Comparison of ENCODE assay signal across 9 cellular contexts in the genomic region with DNA sequence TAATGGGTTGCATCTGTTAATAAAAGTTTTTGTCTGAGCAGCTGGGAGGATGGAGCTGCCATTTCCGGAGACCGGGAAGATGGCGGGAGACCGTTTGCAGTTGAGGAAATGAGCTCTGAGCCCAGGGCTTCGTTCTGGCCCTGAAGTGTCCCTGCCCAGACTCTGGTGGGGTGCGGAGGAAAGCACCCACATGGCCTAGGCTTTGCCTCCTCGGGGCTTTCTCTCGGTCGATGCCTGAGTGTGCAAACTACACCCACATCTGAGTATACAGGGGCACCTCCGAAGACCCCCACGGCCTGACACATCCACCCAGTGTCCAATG. TPM values are rescaled to one million over a fixed set of nuclear protein-coding genes. Genes with fewer than 3 reads are reported as not detected.
DNase-seq lines count a peak whose midpoint lies in the region; ATAC-seq and TF ChIP-seq lines count a peak whose summit lies in the region.
"Had no signal": no experiment of that assay in that cellular context is flagged by ENCODE, and none has a peak within 500 bp of the region (broad histone marks: within the 10 kb centered on the region; RNA-seq: fewer than 3 reads in every experiment).

No MANE protein-coding gene starts in this region.

- no peak for ATAC-seq in HCT116
- no peak for ATAC-seq in GM19328 (IDR thresholded peaks at IDR 0.05; ENCODE audit: unreplicated experiment)

- no peak for TF ChIP-seq CTCF in HCT116 (IDR thresholded peaks at IDR 0.05 in 2 of 3, conservative IDR thresholded peaks at IDR 0.05 in 1 of 3; ENCODE audit: borderline replicate concordance in 1 of 3, insufficient read depth in 1 of 3, low read depth in 2 of 3, low read length in 2 of 3)
- TF ChIP-seq CTCF in WI38 (IDR thresholded peaks at IDR 0.05; ENCODE audit: low read depth, low read length) = no peak
- TF ChIP-seq CTCF in hepatocyte (IDR thresholded peaks at IDR 0.05; ENCODE audit: poor library complexity) = no peak

- H3K4me3 ChIP-seq in HCT116 (replicated peaks in 1 of 2; ENCODE audit: low read depth in 1 of 2, low read length in 2 of 2) (peak overlapping the region in 1 of 2 experiments; percentile 55; a peak in 2 of 4 replicates), WI38 (ENCODE audit: low read depth, low read length) (peak overlapping the region; percentile 50), hepatocyte (no peak overlapping the region)

- peak overlapping the region; percentile 73 for H3K9ac ChIP-seq in HCT116 (ENCODE audit: low read length)

- BruUV-seq in HCT116 (replicated peaks; lab: Mats Ljungman, UMichigan) = no TSS peak

- DNase-seq in EL (peak; percentile 37), HCT116 (ENCODE audit: low read depth, low spot score) (no peak), hepatocyte (ENCODE audit: low spot score) (no peak), substantia nigra (lab: John Stamatoyannopoulos, UW) (no peak), cerebellum (ENCODE audit: low spot score) (no peak), NCI-H1417 (lab: John Stamatoyannopoulos, UW) (no peak)

- H3K79me2 ChIP-seq in HCT116 (ENCODE audit: insufficient read depth, low read length) (no peaks in the 10 kb centered on the region), hepatocyte (peaks cover under 1% of the 10 kb centered on the region)

- no peak overlapping the region for H2AFZ ChIP-seq in HCT116 (ENCODE audit: low read depth, low read length, poor library complexity, severe bottlenecking)
- peak overlapping the region; percentile 50 for H2AFZ ChIP-seq in hepatocyte

- intact Hi-C loops in HCT116 (cut with micrococcal nuclease) = no loop called here

- CTCF ChIA-PET in HCT116 (lab: Charles Lee) = interaction anchor here (1.1 to 3.1 kb wide), 9 partner anchors 9 to 264 kb away, joined by 3 to 33 read pairs (median 15); a partner anchor contains a TSS

- H3K9me2 ChIP-seq in HCT116 (ENCODE audit: insufficient read depth) = no peaks in the 10 kb centered on the region
- no peaks in the 10 kb centered on the region for H3K9me2 ChIP-seq in hepatocyte (replicated peaks; ENCODE audit: insufficient read depth)

- H3K27ac ChIP-seq in HCT116 (ENCODE audit: low read depth, low read length) (peak overlapping the region; percentile 83), hepatocyte (peak overlapping the region; percentile 96), substantia nigra (ENCODE audit: low read depth, low read length, poor library complexity, severe bottlenecking) (peak overlapping the region; percentile 73)

- TF ChIP-seq RAD21 in HCT116 (IDR thresholded peaks at IDR 0.05; ENCODE audit: low read depth) = no peak

- POLR2A ChIA-PET in HCT116 (lab: Charles Lee) = interaction anchor here (0.6 to 3.8 kb wide), 5 partner anchors 9 to 113 kb away, joined by 3 to 21 read pairs (median 3); a partner anchor contains a TSS

- H4K20me1 ChIP-seq in HCT116 (ENCODE audit: insufficient read depth) (no peaks in the 10 kb centered on the region), hepatocyte (ENCODE audit: insufficient read depth, poor library complexity, severe bottlenecking) (no peaks in the 10 kb centered on the region)

- peaks cover 42 to 70% of the 10 kb centered on the region in 2 experiments for H3K4me1 ChIP-seq in HCT116 (ENCODE audit: control insufficient read depth in 1 of 2, insufficient read depth in 2 of 2, low read length in 2 of 2)
- H3K4me1 ChIP-seq in hepatocyte (ENCODE audit: insufficient read depth) = peaks cover 16% of the 10 kb centered on the region

- no peaks in the 10 kb centered on the region for H3K9me3 ChIP-seq in HCT116 (ENCODE audit: control insufficient read depth in 1 of 2, insufficient read depth in 1 of 2, low read depth in 1 of 2, low read length in 2 of 2)
- no peaks in the 10 kb centered on the region for H3K9me3 ChIP-seq in hepatocyte (ENCODE audit: low read depth)

- H3K4me2 ChIP-seq in HCT116 (ENCODE audit: low read length) (peak overlapping the region; percentile 83), hepatocyte (peak overlapping the region; percentile 83)

- H3K36me3 ChIP-seq in HCT116 (ENCODE audit: control insufficient read depth in 1 of 2, insufficient read depth in 2 of 2, low read length in 2 of 2) = no peaks in the 10 kb centered on the region
- no peaks in the 10 kb centered on the region for H3K36me3 ChIP-seq in hepatocyte (replicated peaks; ENCODE audit: insufficient read depth, low read depth)

- RAD21 ChIA-PET in HCT116 (lab: Charles Lee; ENCODE audit: low non-redundant PET in 1 of 2, low total read pairs in 2 of 2, uncharacterized antibody in 2 of 2, unreplicated experiment in 2 of 2) = interaction anchor here (0.7 to 1.3 kb wide), 4 partner anchors 14 to 73 kb away, joined by 3 read pairs; no protein-coding TSS in a partner anchor

- 67% methylated on average over 11 of the region's 11 CpGs for WGBS in hepatocyte (ENCODE audit: low lambda C conversion rate, missing lambda C conversion rate)

- H3K27me3 ChIP-seq in HCT116 (ENCODE audit: insufficient read depth, low read length) (no peaks in the 10 kb centered on the region), hepatocyte (no peaks in the 10 kb centered on the region)

- no peak for TF ChIP-seq POLR2A in HCT116 (IDR thresholded peaks at IDR 0.05; ENCODE audit: borderline replicate concordance, extremely low read depth, insufficient read depth, insufficient read length)

TF ChIP-seq in HCT116, 20 proteins besides CTCF, POLR2A, EP300 and RAD21:
- TF ChIP-seq CBX3 (IDR thresholded peaks at IDR 0.05; ENCODE audit: low read depth) (no peak), EGR1 (IDR thresholded peaks at IDR 0.05; ENCODE audit: low read depth) (no peak), POLR2AphosphoS5 (IDR thresholded peaks at IDR 0.05; ENCODE audit: low read depth, low read length) (no peak), FOSL1 (IDR thresholded peaks at IDR 0.05; ENCODE audit: low read depth) (no peak), ELF1 (IDR thresholded peaks at IDR 0.05; ENCODE audit: borderline replicate concordance, low read depth) (no peak), SP1 (IDR thresholded peaks at IDR 0.05; ENCODE audit: low read depth) (no peak), ZFX (IDR thresholded peaks at IDR 0.05) (no peak), TCF7L2 (IDR thresholded peaks at IDR 0.05; ENCODE audit: borderline replicate concordance, extremely low read depth, insufficient read depth, insufficient read length) (no peak), YY1 (IDR thresholded peaks at IDR 0.05; ENCODE audit: extremely low read depth, insufficient replicate concordance, low read depth, low read length) (no peak)
- TF ChIP-seq, protein P1, sequence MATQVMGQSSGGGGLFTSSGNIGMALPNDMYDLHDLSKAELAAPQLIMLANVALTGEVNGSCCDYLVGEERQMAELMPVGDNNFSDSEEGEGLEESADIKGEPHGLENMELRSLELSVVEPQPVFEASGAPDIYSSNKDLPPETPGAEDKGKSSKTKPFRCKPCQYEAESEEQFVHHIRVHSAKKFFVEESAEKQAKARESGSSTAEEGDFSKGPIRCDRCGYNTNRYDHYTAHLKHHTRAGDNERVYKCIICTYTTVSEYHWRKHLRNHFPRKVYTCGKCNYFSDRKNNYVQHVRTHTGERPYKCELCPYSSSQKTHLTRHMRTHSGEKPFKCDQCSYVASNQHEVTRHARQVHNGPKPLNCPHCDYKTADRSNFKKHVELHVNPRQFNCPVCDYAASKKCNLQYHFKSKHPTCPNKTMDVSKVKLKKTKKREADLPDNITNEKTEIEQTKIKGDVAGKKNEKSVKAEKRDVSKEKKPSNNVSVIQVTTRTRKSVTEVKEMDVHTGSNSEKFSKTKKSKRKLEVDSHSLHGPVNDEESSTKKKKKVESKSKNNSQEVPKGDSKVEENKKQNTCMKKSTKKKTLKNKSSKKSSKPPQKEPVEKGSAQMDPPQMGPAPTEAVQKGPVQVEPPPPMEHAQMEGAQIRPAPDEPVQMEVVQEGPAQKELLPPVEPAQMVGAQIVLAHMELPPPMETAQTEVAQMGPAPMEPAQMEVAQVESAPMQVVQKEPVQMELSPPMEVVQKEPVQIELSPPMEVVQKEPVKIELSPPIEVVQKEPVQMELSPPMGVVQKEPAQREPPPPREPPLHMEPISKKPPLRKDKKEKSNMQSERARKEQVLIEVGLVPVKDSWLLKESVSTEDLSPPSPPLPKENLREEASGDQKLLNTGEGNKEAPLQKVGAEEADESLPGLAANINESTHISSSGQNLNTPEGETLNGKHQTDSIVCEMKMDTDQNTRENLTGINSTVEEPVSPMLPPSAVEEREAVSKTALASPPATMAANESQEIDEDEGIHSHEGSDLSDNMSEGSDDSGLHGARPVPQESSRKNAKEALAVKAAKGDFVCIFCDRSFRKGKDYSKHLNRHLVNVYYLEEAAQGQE (IDR thresholded peaks at IDR 0.05; ENCODE audit: low read depth) = no peak
- TF ChIP-seq, protein P2, sequence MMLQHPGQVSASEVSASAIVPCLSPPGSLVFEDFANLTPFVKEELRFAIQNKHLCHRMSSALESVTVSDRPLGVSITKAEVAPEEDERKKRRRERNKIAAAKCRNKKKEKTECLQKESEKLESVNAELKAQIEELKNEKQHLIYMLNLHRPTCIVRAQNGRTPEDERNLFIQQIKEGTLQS (IDR thresholded peaks at IDR 0.05) = no peak

RNA-seq across cellular contexts. Expression of a gene that starts 15.6 kb away (rescaled TPM):
- total RNA-seq in HCT116 (2021; ENCODE audit: unreplicated experiment) = not detected
- polyA plus RNA-seq in HCT116 (2012) = 0.17 and 0.30 TPM in 2 replicates
- total RNA-seq in hepatocyte = 0.60 TPM in 1 of 2 replicates, not detected in the other
- 2.1 and 4.0 TPM in 2 replicates for polyA plus RNA-seq in hepatocyte
- total RNA-seq in cerebellum = 2.9 TPM
- total RNA-seq: LHCN-M2 had no signal

RNA-seq across cellular contexts. Expression of a gene that starts 44.6 kb away (rescaled TPM):
- total RNA-seq in HCT116 (2021; ENCODE audit: unreplicated experiment) (1.7 TPM), hepatocyte (2.2 and 14.4 TPM in 2 replicates), cerebellum (8.6 TPM)
- 0.90 and 1.5 TPM in 2 replicates for polyA plus RNA-seq in HCT116 (2012)
- 3.2 and 4.5 TPM in 2 replicates for polyA plus RNA-seq in hepatocyte

RNA-seq across cellular contexts. Expression of a gene that starts 44.6 kb away (rescaled TPM):
- total RNA-seq in HCT116 (2021; ENCODE audit: unreplicated experiment) (51.5 TPM), hepatocyte (14.8 and 20.8 TPM in 2 replicates), cerebellum (10.1 TPM)
- 37.9 and 39.1 TPM in 2 replicates for polyA plus RNA-seq in HCT116 (2012)
- 40.9 and 43.3 TPM in 2 replicates for polyA plus RNA-seq in hepatocyte
